ENCODE assay signal across 13 cellular contexts in genomic region chr9:36867672-36868471, GRCh38.
DNase-seq lines count a peak whose midpoint lies in the region; ATAC-seq and TF ChIP-seq lines count a peak whose summit lies in the region.
"Had no signal": no experiment of that assay in that cellular context is flagged by ENCODE, and none has a peak within 500 bp of the region (broad histone marks: within the 10 kb centered on the region; RNA-seq: fewer than 3 reads in every experiment).

No MANE protein-coding gene starts in this region.

- H3K4me3 Mint-ChIP-seq in WTC11 = no peak overlapping the region

- no peaks in the 10 kb centered on the region for H3K9me3 ChIP-seq in mucosa of stomach (ENCODE audit: control insufficient read depth, low read length)
- no peaks in the 10 kb centered on the region for H3K9me3 ChIP-seq in adrenal gland (replicated peaks in 1 of 3)
- H3K9me3 ChIP-seq in mesenchymal stem cell (ENCODE audit: control insufficient read depth, low read length) = no peaks in the 10 kb centered on the region
- no peaks in the 10 kb centered on the region for H3K9me3 ChIP-seq in ovary
- H3K9me3 ChIP-seq: left ventricle myocardium inferior, uterus had no signal

- H3K27ac ChIP-seq in adrenal gland (no peak overlapping the region), mesenchymal stem cell (ENCODE audit: low read length, poor library complexity, severe bottlenecking) (no peak overlapping the region), ovary (no peak overlapping the region)
- H3K27ac ChIP-seq: GM23248, left ventricle myocardium inferior, uterus had no signal

- no peak overlapping the region for H3K27ac Mint-ChIP-seq in WTC11

- H2AFZ ChIP-seq in mesenchymal stem cell (ENCODE audit: low read depth, low read length) = no peak overlapping the region
- H2AFZ ChIP-seq: GM23248 had no signal

- ATAC-seq in WTC11 = no peak
- ATAC-seq in HG02840 (IDR thresholded peaks at IDR 0.05; ENCODE audit: low FRiP score, unreplicated experiment) = no peak

- H2BK120ac ChIP-seq in mesenchymal stem cell (ENCODE audit: low read depth, low read length) = no peak overlapping the region

- no peaks in the 10 kb centered on the region for H3K9me3 Mint-ChIP-seq in WTC11

- peak overlapping the region in 1 of 2 experiments; percentile 74 for H3K14ac ChIP-seq in mesenchymal stem cell (ENCODE audit: low read length in 2 of 2)

- H3K36me3 ChIP-seq in mucosa of stomach (ENCODE audit: control insufficient read depth, insufficient read depth, low read length) (no peaks in the 10 kb centered on the region), adrenal gland (replicated peaks in 1 of 2) (no peaks in the 10 kb centered on the region), mesenchymal stem cell (ENCODE audit: control insufficient read depth in 1 of 2, insufficient read depth in 2 of 2, low read depth in 1 of 2, low read length in 2 of 2) (no peaks in the 10 kb centered on the region), ovary (no peaks in the 10 kb centered on the region)
- H3K36me3 ChIP-seq: left ventricle myocardium inferior, uterus had no signal

- TF ChIP-seq CTCF in WTC11 (IDR thresholded peaks at IDR 0.05) (no peak), adrenal gland (IDR thresholded peaks at IDR 0.05) (no peak), ovary (IDR thresholded peaks at IDR 0.05) (no peak)

- peaks cover 34% of the 10 kb centered on the region for H3K27me3 Mint-ChIP-seq in WTC11 (ENCODE audit: low read depth)

- H3K4me2 ChIP-seq in mesenchymal stem cell (ENCODE audit: low read length, poor library complexity, severe bottlenecking) = no peak overlapping the region

- H2BK15ac ChIP-seq in mesenchymal stem cell (ENCODE audit: low read depth, poor library complexity, severe bottlenecking) = no peak overlapping the region

- H3K18ac ChIP-seq in mesenchymal stem cell (ENCODE audit: low read depth in 1 of 2, low read length in 2 of 2) = no peak overlapping the region

- no peaks in the 10 kb centered on the region for H3K27me3 ChIP-seq in mucosa of stomach (ENCODE audit: control insufficient read depth, insufficient read depth, low read length)
- H3K27me3 ChIP-seq in adrenal gland = no peaks in the 10 kb centered on the region
- H3K27me3 ChIP-seq in mesenchymal stem cell (ENCODE audit: control insufficient read depth in 1 of 2, insufficient read depth in 1 of 2, low read length in 2 of 2) = peaks cover 89 to 91% of the 10 kb centered on the region in 2 experiments
- H3K27me3 ChIP-seq in ovary = no peaks in the 10 kb centered on the region
- H3K27me3 ChIP-seq: uterus had no signal

- H3K36me3 Mint-ChIP-seq in WTC11 = no peaks in the 10 kb centered on the region

- DNase-seq in COR-L47 (lab: John Stamatoyannopoulos, UW) (peak; percentile 70), NCI-H1417 treated with DMSO at 0.1 percent for 48 hours (lab: John Stamatoyannopoulos, UW) (peak; percentile 44), WTC11 (ENCODE audit: low spot score) (no peak), adrenal gland (no peak), mesenchymal stem cell (no peak), ovary (no peak)
- DNase-seq: activated CD8-positive, alpha-beta memory T cell treated with anti-CD3 and anti-CD28 coated beads, Interleukin-2, amount 50 U/mL, for 4 hours; DND-41; GM23248; left ventricle myocardium inferior; uterus had no signal

- H3K23ac ChIP-seq in mesenchymal stem cell (ENCODE audit: low read length in 2 of 2) = no peak overlapping the region

- no peaks in the 10 kb centered on the region for H3K79me1 ChIP-seq in mesenchymal stem cell (replicated peaks; ENCODE audit: low read length, poor library complexity, severe bottlenecking)

- H3K4ac ChIP-seq in mesenchymal stem cell (ENCODE audit: low read depth in 1 of 2, low read length in 2 of 2) = no peak overlapping the region

- H3K4me3 ChIP-seq in mucosa of stomach (ENCODE audit: low read length) (peak overlapping the region; percentile 22), adrenal gland (no peak overlapping the region), mesenchymal stem cell (ENCODE audit: insufficient read depth in 1 of 2, low read depth in 1 of 2, low read length in 2 of 2) (no peak overlapping the region), ovary (no peak overlapping the region)
- H3K4me3 ChIP-seq: GM23248, left ventricle myocardium inferior, uterus had no signal

- peaks cover 37% of the 10 kb centered on the region for H3K4me1 ChIP-seq in mucosa of stomach (ENCODE audit: control insufficient read depth, insufficient read depth, low read length)
- peaks cover 0 to 8% of the 10 kb centered on the region in 2 donors for H3K4me1 ChIP-seq in adrenal gland (replicated peaks in 1 of 2)
- peaks cover 5% of the 10 kb centered on the region for H3K4me1 ChIP-seq in mesenchymal stem cell (ENCODE audit: control insufficient read depth, insufficient read depth, low read depth, low read length)
- H3K4me1 ChIP-seq in ovary (ENCODE audit: insufficient read depth) = no peaks in the 10 kb centered on the region
- H3K4me1 ChIP-seq: left ventricle myocardium inferior, uterus had no signal

- H4K91ac ChIP-seq in mesenchymal stem cell (ENCODE audit: low read length) = no peak overlapping the region

- H2BK5ac ChIP-seq in mesenchymal stem cell (ENCODE audit: low read depth, low read length, poor library complexity, severe bottlenecking) = no peak overlapping the region

- H2BK12ac ChIP-seq in mesenchymal stem cell (ENCODE audit: low read length in 2 of 2) = no peak overlapping the region

- POLR2A ChIA-PET in WTC11 (lab: Charles Lee) = no interaction called here

- H3K9ac ChIP-seq in mucosa of stomach (ENCODE audit: low read length) (peak overlapping the region; percentile 38), mesenchymal stem cell (ENCODE audit: low read length) (no peak overlapping the region)
- H3K9ac ChIP-seq: GM23248 had no signal

- H2AK5ac ChIP-seq in mesenchymal stem cell (ENCODE audit: low read length, severe bottlenecking) = no peak overlapping the region

- 54 to 69% (median 62%) methylated on average over 20 to 22 of the region's 22 CpGs for WGBS in adrenal gland, 4 donors
- WGBS in mesenchymal stem cell = 85% methylated on average over 22 of the region's 22 CpGs
- 68 to 71% (median 70%) methylated on average over 22 of the region's 22 CpGs for WGBS in ovary, 3 donors

- H3K4me1 Mint-ChIP-seq in WTC11 = peaks cover 30% of the 10 kb centered on the region

- intact Hi-C loops in adrenal gland (cut with DNase I) = no loop called here
- intact Hi-C loops in ovary (cut with DNase I) = loop anchor here in 1 of 4 donors (10.0 kb wide), 1 partner anchor 223 kb away; no protein-coding TSS in a partner anchor

- H4K8ac ChIP-seq in mesenchymal stem cell (ENCODE audit: low read length) = no peak overlapping the region

- CTCF ChIA-PET in WTC11 (lab: Charles Lee) = interaction anchor here (1.0 to 1.7 kb wide), 13 partner anchors 12 to 543 kb away, joined by 3 to 15 read pairs (median 4); no protein-coding TSS in a partner anchor

- TF ChIP-seq POLR2A in adrenal gland (IDR thresholded peaks at IDR 0.05) = no peak
- TF ChIP-seq POLR2A in ovary (IDR thresholded peaks at IDR 0.05) = no peak

- no peak for TF ChIP-seq EP300 in ovary (IDR thresholded peaks at IDR 0.05)

TF ChIP-seq in WTC11, 78 proteins besides CTCF, POLR2A, EP300 and RAD21:
- no peak for TF ChIP-seq CREM (CRISPR knock-in tag; IDR thresholded peaks at IDR 0.05)
- TF ChIP-seq GABPB1 (CRISPR knock-in tag; IDR thresholded peaks at IDR 0.05) = peak; percentile 44; the same call in 1 of the 2 replicates

Comparison
In these comparisons a context has a peak if more than half of its experiments do, and no peak if none do; other contexts are left out.
1. DNase-seq: peak in COR-L47 (single experiment) and NCI-H1417 treated with DMSO at 0.1 percent for 48 hours (single experiment); none in WTC11 (single experiment), adrenal gland (0 of 7), mesenchymal stem cell (single experiment) and ovary (0 of 5).